In genomic region chr22:36409911-36410756, GRCh38 we compare ENCODE assay signal across 8 cellular contexts. TPM values are rescaled to one million over a fixed set of nuclear protein-coding genes. Genes with fewer than 3 reads are reported as not detected.
DNase-seq lines count a peak whose midpoint lies in the region; ATAC-seq, FAIRE-seq and TF ChIP-seq lines count a peak whose summit lies in the region.

No MANE protein-coding gene starts in this region.

- no peaks in the 10 kb centered on the region for H3K27me3 ChIP-seq in body of pancreas
- H3K27me3 ChIP-seq in skeletal muscle satellite cell (ENCODE audit: control insufficient read depth, insufficient read depth, low read length) = no peaks in the 10 kb centered on the region

- H3K4me2 ChIP-seq in skeletal muscle satellite cell (ENCODE audit: low read length) = peak overlapping the region; percentile 60

- no peak overlapping the region for H3K9ac ChIP-seq in skeletal muscle satellite cell (ENCODE audit: low read depth, low read length)

- no peaks in the 10 kb centered on the region for H3K36me3 ChIP-seq in body of pancreas (replicated peaks in 1 of 2; ENCODE audit: insufficient read depth in 1 of 2, low read depth in 2 of 2)
- no peaks in the 10 kb centered on the region for H3K36me3 ChIP-seq in skeletal muscle satellite cell (ENCODE audit: insufficient read depth, low read length)

- no peaks in the 10 kb centered on the region for H3K9me3 Mint-ChIP-seq in T-helper 1 cell treated with Interleukin-12 subunit alpha and Interleukin-12 subunit beta and Interleukin-4 antibody, amounts not matched to agents 30 μg/mL and 1 μg/mL, for 36 hours
- no peaks in the 10 kb centered on the region for H3K9me3 Mint-ChIP-seq in HFFc6

- H3K9me3 ChIP-seq in body of pancreas = no peaks in the 10 kb centered on the region
- H3K9me3 ChIP-seq in skeletal muscle satellite cell (replicated peaks; ENCODE audit: low read length) = no peaks in the 10 kb centered on the region

- peak overlapping the region; percentile 94 to 97 (median 96) for H3K27ac ChIP-seq in body of pancreas

- TF ChIP-seq CTCF in body of pancreas (IDR thresholded peaks at IDR 0.05) = peak in 6 of 7 experiments; percentile 17 to 80 (median 60)
- no peak for TF ChIP-seq CTCF in HFFc6 (IDR thresholded peaks at IDR 0.05)

- H3K4me3 ChIP-seq in body of pancreas (no peak overlapping the region), skeletal muscle satellite cell (ENCODE audit: low read length) (no peak overlapping the region)

- TF ChIP-seq POLR2A in body of pancreas (IDR thresholded peaks at IDR 0.05) (peak; percentile 90 to 97 (median 95)), H54 (IDR thresholded peaks at IDR 0.05; ENCODE audit: low read depth, low read length) (no peak)

- DNase-seq in Ammon's horn (ENCODE audit: low spot score) = peak; percentile 78
- peak; percentile 96 for DNase-seq in HPDE6-E6E7 (ENCODE audit: extremely low spot score)
- peak; percentile 98 to 100 (median 100) for DNase-seq in body of pancreas
- peak; percentile 97 for DNase-seq in iPS-NIHi11 (ENCODE audit: low spot score)
- no peak for DNase-seq in HFFc6
- DNase-seq in H54 (ENCODE audit: insufficient read length, low spot score) = no peak

- peak overlapping the region; percentile 57 for H3K27ac Mint-ChIP-seq in T-helper 1 cell treated with Interleukin-12 subunit alpha and Interleukin-12 subunit beta and Interleukin-4 antibody, amounts not matched to agents 30 μg/mL and 1 μg/mL, for 36 hours
- no peak overlapping the region for H3K27ac Mint-ChIP-seq in HFFc6

- H3K36me3 Mint-ChIP-seq in T-helper 1 cell treated with Interleukin-12 subunit alpha and Interleukin-12 subunit beta and Interleukin-4 antibody, amounts not matched to agents 30 μg/mL and 1 μg/mL, for 36 hours (ENCODE audit: low read depth) = no peaks in the 10 kb centered on the region
- no peaks in the 10 kb centered on the region for H3K36me3 Mint-ChIP-seq in HFFc6 (ENCODE audit: low read depth)

- intact Hi-C loops in body of pancreas (cut with DNase I) = no loop called here

- FAIRE-seq in H54 (lab: Jason Lieb, UNC) = no peak

- WGBS in body of pancreas, 2 donors = 7 to 15% methylated on average over 11 to 56 of the region's 56 CpGs

- peaks cover 32% of the 10 kb centered on the region for H3K4me1 Mint-ChIP-seq in T-helper 1 cell treated with Interleukin-12 subunit alpha and Interleukin-12 subunit beta and Interleukin-4 antibody, amounts not matched to agents 30 μg/mL and 1 μg/mL, for 36 hours (ENCODE audit: low read depth)
- H3K4me1 Mint-ChIP-seq in HFFc6 (ENCODE audit: low read depth) = peaks cover 24% of the 10 kb centered on the region

- H3K27me3 Mint-ChIP-seq in T-helper 1 cell treated with Interleukin-12 subunit alpha and Interleukin-12 subunit beta and Interleukin-4 antibody, amounts not matched to agents 30 μg/mL and 1 μg/mL, for 36 hours (ENCODE audit: low read depth) = no peaks in the 10 kb centered on the region
- no peaks in the 10 kb centered on the region for H3K27me3 Mint-ChIP-seq in HFFc6 (ENCODE audit: insufficient read depth)

- H3K4me3 Mint-ChIP-seq in T-helper 1 cell treated with Interleukin-12 subunit alpha and Interleukin-12 subunit beta and Interleukin-4 antibody, amounts not matched to agents 30 μg/mL and 1 μg/mL, for 36 hours = peak overlapping the region; percentile 63
- H3K4me3 Mint-ChIP-seq in HFFc6 = no peak overlapping the region

- H3K4me1 ChIP-seq in body of pancreas (peaks cover 33% of the 10 kb centered on the region), skeletal muscle satellite cell (ENCODE audit: control insufficient read depth, insufficient read depth, low read length) (peaks cover 17% of the 10 kb centered on the region)

- peak; percentile 94 for ATAC-seq in body of pancreas

RNA-seq across cellular contexts. Expression of gene MYH9, which starts 22.4 kb away (rescaled TPM):
- total RNA-seq in body of pancreas = 100 to 1,000 TPM; 294 to 323 TPM
- 248 and 329 TPM in 2 replicates for total RNA-seq in skeletal muscle satellite cell (2012; rRNA removed)
- 1,000 to 10,000 TPM in 2 of 6 experiments, 100 to 1,000 TPM in 4; 881 to 1,084 (median 937) TPM for total RNA-seq in HFFc6 (2021; fragmentation: NEBNext Ultra II Directional; extraction: Animal tissue kit (Norgen Biotek cat#: 25700))

Comparison
In these comparisons a context has a peak if more than half of its experiments do, and no peak if none do; other contexts are left out.
1. DNase-seq: peak in Ammon's horn (single experiment), HPDE6-E6E7 (single experiment), body of pancreas (4 of 4) and iPS-NIHi11 (single experiment); none in HFFc6 (single experiment) and H54 (single experiment).